ENCODE assay signal across 8 cellular contexts in genomic region chr1:240732390-240732789, GRCh38.
A peak's percentile ranks its signal among the peaks of the same experiment; 100 is the strongest.
DNase-seq lines count a peak whose midpoint lies in the region; ATAC-seq and TF ChIP-seq lines count a peak whose summit lies in the region.

No MANE protein-coding gene starts in this region.

- H2AFZ ChIP-seq in OCI-LY3 (ENCODE audit: low read depth, low read length), result peak overlapping the region; percentile 25; the same call in 1 of the 2 replicates

- no peaks in the 10 kb centered on the region for H3K9me3 ChIP-seq in OCI-LY3 (ENCODE audit: insufficient read depth, low read length)
- H3K9me3 ChIP-seq in naive thymus-derived CD4-positive, alpha-beta T cell (ENCODE audit: control insufficient read depth in 2 of 3, low read length in 3 of 3), result no peaks in the 10 kb centered on the region
- no peaks in the 10 kb centered on the region for H3K9me3 ChIP-seq in effector memory CD4-positive, alpha-beta T cell (ENCODE audit: control insufficient read depth, low read length)

- H3K4me3 Mint-ChIP-seq in naive thymus-derived CD4-positive, alpha-beta T cell, result no peak overlapping the region
- no peak overlapping the region for H3K4me3 Mint-ChIP-seq in activated naive CD4-positive, alpha-beta T cell treated with anti-CD3 and anti-CD28 coated beads for 36 hours

- ATAC-seq in GM21619 (IDR thresholded peaks at IDR 0.05; ENCODE audit: unreplicated experiment), result peak; percentile 92
- peak; percentile 38 for ATAC-seq in naive thymus-derived CD4-positive, alpha-beta T cell

- no peaks in the 10 kb centered on the region for H3K4me1 Mint-ChIP-seq in naive thymus-derived CD4-positive, alpha-beta T cell
- H3K4me1 Mint-ChIP-seq in activated naive CD4-positive, alpha-beta T cell treated with anti-CD3 and anti-CD28 coated beads for 36 hours (ENCODE audit: low read depth), result no peaks in the 10 kb centered on the region

- POLR2A ChIA-PET in naive thymus-derived CD4-positive, alpha-beta T cell (lab: Charles Lee), result no interaction called here

- H3K4me3 ChIP-seq in OCI-LY3 (ENCODE audit: low read length) (no peak overlapping the region), dorsolateral prefrontal cortex (no peak overlapping the region)
- no peak overlapping the region for H3K4me3 ChIP-seq in naive thymus-derived CD4-positive, alpha-beta T cell (ENCODE audit: low read length)
- H3K4me3 ChIP-seq in effector memory CD4-positive, alpha-beta T cell (ENCODE audit: insufficient read depth, low read depth, low read length, poor library complexity, severe bottlenecking), result no peak overlapping the region

- no peaks in the 10 kb centered on the region for H4K20me1 ChIP-seq in OCI-LY3 (ENCODE audit: insufficient read depth, low read length)

- H3K36me3 ChIP-seq in OCI-LY3 (replicated peaks; ENCODE audit: low read depth, low read length), result no peaks in the 10 kb centered on the region
- no peaks in the 10 kb centered on the region for H3K36me3 ChIP-seq in naive thymus-derived CD4-positive, alpha-beta T cell (ENCODE audit: control insufficient read depth in 2 of 3, insufficient read depth in 3 of 3, low read length in 3 of 3)
- H3K36me3 ChIP-seq in effector memory CD4-positive, alpha-beta T cell (ENCODE audit: control insufficient read depth, insufficient read depth, low read length), result no peaks in the 10 kb centered on the region

- DNase-seq in GM10266 (ENCODE audit: extremely low spot score), result peak; percentile 57
- peak; percentile 56 for DNase-seq in HuH-7.5 (ENCODE audit: low spot score)
- no peak for DNase-seq in dorsolateral prefrontal cortex
- peak in 1 of 9 donors; percentile 2 for DNase-seq in naive thymus-derived CD4-positive, alpha-beta T cell
- no peak for DNase-seq in effector memory CD4-positive, alpha-beta T cell
- DNase-seq in activated naive CD4-positive, alpha-beta T cell treated with anti-CD3 and anti-CD28 coated beads for 36 hours, result no peak

- CTCF ChIA-PET in naive thymus-derived CD4-positive, alpha-beta T cell (lab: Charles Lee), result interaction anchor here (1.0 to 1.3 kb wide), 2 partner anchors 9 to 895 kb away, joined by 3 to 4 read pairs; no protein-coding TSS in a partner anchor
- CTCF ChIA-PET in activated naive CD4-positive, alpha-beta T cell treated with anti-CD3 and anti-CD28 coated beads for 36 hours (lab: Charles Lee), result interaction anchor here (0.5 to 1.3 kb wide), 14 partner anchors 9 to 758 kb away, joined by 3 to 9 read pairs (median 3); no protein-coding TSS in a partner anchor

- H3K27me3 ChIP-seq in OCI-LY3 (ENCODE audit: low read depth, low read length), result no peaks in the 10 kb centered on the region
- H3K27me3 ChIP-seq in dorsolateral prefrontal cortex, result no peaks in the 10 kb centered on the region
- no peaks in the 10 kb centered on the region for H3K27me3 ChIP-seq in naive thymus-derived CD4-positive, alpha-beta T cell (ENCODE audit: control insufficient read depth in 2 of 2, insufficient read depth in 2 of 2, low read length in 2 of 2)
- H3K27me3 ChIP-seq in effector memory CD4-positive, alpha-beta T cell (replicated peaks; ENCODE audit: control insufficient read depth, insufficient read depth, low read length, poor library complexity, severe bottlenecking), result no peaks in the 10 kb centered on the region

- intact Hi-C loops in dorsolateral prefrontal cortex (cut with DNase I), result loop anchor here (10.0 kb wide), 2 partner anchors 762 to 772 kb away; no protein-coding TSS in a partner anchor
- intact Hi-C loops in naive thymus-derived CD4-positive, alpha-beta T cell (cut with micrococcal nuclease), result loop anchor here (5.0 to 10.0 kb wide), 2 partner anchors 752 to 770 kb away; no protein-coding TSS in a partner anchor
- intact Hi-C loops in activated naive CD4-positive, alpha-beta T cell treated with anti-CD3 and anti-CD28 coated beads for 36 hours (cut with micrococcal nuclease), result loop anchor here (1.0 to 10.0 kb wide), 4 partner anchors 215 to 892 kb away; no protein-coding TSS in a partner anchor

- H3K9me3 Mint-ChIP-seq in naive thymus-derived CD4-positive, alpha-beta T cell, result peaks cover 0 to 4% (median 0%) of the 10 kb centered on the region in 11 donors
- no peaks in the 10 kb centered on the region for H3K9me3 Mint-ChIP-seq in activated naive CD4-positive, alpha-beta T cell treated with anti-CD3 and anti-CD28 coated beads for 36 hours

- H3K79me2 ChIP-seq in OCI-LY3 (ENCODE audit: low read length), result no peaks in the 10 kb centered on the region

- H3K27ac ChIP-seq in OCI-LY3 (ENCODE audit: low read length) (no peak overlapping the region), dorsolateral prefrontal cortex (no peak overlapping the region)
- H3K27ac ChIP-seq in naive thymus-derived CD4-positive, alpha-beta T cell (ENCODE audit: low read depth, low read length), result no peak overlapping the region
- no peak overlapping the region for H3K27ac ChIP-seq in effector memory CD4-positive, alpha-beta T cell (ENCODE audit: insufficient read depth, low read length, poor library complexity, severe bottlenecking)

- no peak overlapping the region for H3K4me2 ChIP-seq in OCI-LY3 (ENCODE audit: low read length)

- H3K36me3 Mint-ChIP-seq in naive thymus-derived CD4-positive, alpha-beta T cell, result no peaks in the 10 kb centered on the region
- H3K36me3 Mint-ChIP-seq in activated naive CD4-positive, alpha-beta T cell treated with anti-CD3 and anti-CD28 coated beads for 36 hours (ENCODE audit: low read depth), result no peaks in the 10 kb centered on the region

- no peak overlapping the region for H3K27ac Mint-ChIP-seq in naive thymus-derived CD4-positive, alpha-beta T cell
- no peak overlapping the region for H3K27ac Mint-ChIP-seq in activated naive CD4-positive, alpha-beta T cell treated with anti-CD3 and anti-CD28 coated beads for 36 hours

- H3K4me1 ChIP-seq in OCI-LY3 (ENCODE audit: low read length), result peaks cover 10% of the 10 kb centered on the region
- H3K4me1 ChIP-seq in naive thymus-derived CD4-positive, alpha-beta T cell (ENCODE audit: control insufficient read depth in 2 of 2, insufficient read depth in 2 of 2, low read length in 2 of 2), result no peaks in the 10 kb centered on the region
- H3K4me1 ChIP-seq in effector memory CD4-positive, alpha-beta T cell (ENCODE audit: control insufficient read depth, insufficient read depth, low read length, poor library complexity, severe bottlenecking), result no peaks in the 10 kb centered on the region

- no peak overlapping the region for H3K9ac ChIP-seq in OCI-LY3 (ENCODE audit: low read length)

- TF ChIP-seq CTCF in GM10266 (IDR thresholded peaks at IDR 0.05; ENCODE audit: control insufficient read depth, insufficient read depth, low read depth, missing control alignments) (peak; percentile 70), OCI-LY3 (IDR thresholded peaks at IDR 0.05; ENCODE audit: low read depth, low read length) (peak; percentile 90), dorsolateral prefrontal cortex (IDR thresholded peaks at IDR 0.05 in 54 of 56, conservative IDR thresholded peaks at IDR 0.05 in 2 of 56; ENCODE audit: low read depth in 1 of 56, partially characterized antibody in 56 of 56) (peak; percentile 44 to 83 (median 68))

- peaks cover 0 to 6% (median 4%) of the 10 kb centered on the region in 5 donors for H3K27me3 Mint-ChIP-seq in naive thymus-derived CD4-positive, alpha-beta T cell
- peaks cover 4% of the 10 kb centered on the region for H3K27me3 Mint-ChIP-seq in activated naive CD4-positive, alpha-beta T cell treated with anti-CD3 and anti-CD28 coated beads for 36 hours (ENCODE audit: low read depth)

Comparison
In these comparisons a context has a peak if more than half of its experiments do, and no peak if none do; other contexts are left out.
1. DNase-seq: peak in GM10266 (single experiment) and HuH-7.5 (single experiment); none in dorsolateral prefrontal cortex (0 of 10), effector memory CD4-positive, alpha-beta T cell (0 of 3) and activated naive CD4-positive, alpha-beta T cell treated with anti-CD3 and anti-CD28 coated beads for 36 hours (single experiment).
2. Peak in every context shown above with its lines, with median percentiles within 50 percentile points of each other: CTCF ChIP-seq.